In genomic region chr9:38018964-38019602, GRCh38 we compare ENCODE assay signal across 8 cellular contexts. TPM values are rescaled to one million over a fixed set of nuclear protein-coding genes. Genes with fewer than 3 reads are reported as not detected.
DNase-seq lines count a peak whose midpoint lies in the region; ATAC-seq and TF ChIP-seq lines count a peak whose summit lies in the region.

No MANE protein-coding gene starts in this region.

- no peaks in the 10 kb centered on the region for H3K9me3 ChIP-seq in PC-9 (ENCODE audit: insufficient read depth, low read depth)
- H3K9me3 ChIP-seq in esophagus muscularis mucosa: no peaks in the 10 kb centered on the region

- TF ChIP-seq EP300 in esophagus muscularis mucosa (IDR thresholded peaks at IDR 0.05): no peak

- intact Hi-C loops in PC-9 (cut with micrococcal nuclease; ENCODE audit: unreplicated experiment): loop anchor here (5.0 kb wide), 2 partner anchors 138 to 153 kb away; no protein-coding TSS in a partner anchor
- intact Hi-C loops in esophagus muscularis mucosa (cut with DNase I): no loop called here

- no peak for TF ChIP-seq POLR2A in esophagus muscularis mucosa (IDR thresholded peaks at IDR 0.05; ENCODE audit: low read depth)

- POLR2A ChIA-PET in PC-9 (lab: Charles Lee; ENCODE audit: unreplicated experiment): interaction anchor here (0.5 kb wide), 1 partner anchor 9 kb away, joined by 4 read pairs; no protein-coding TSS in a partner anchor
- POLR2A ChIA-PET in activated CD4-positive, alpha-beta memory T cell treated with anti-CD3 and anti-CD28 coated beads, Interleukin-2, amount 10 ng/mL, durations not matched to agents 7 days and 5 days (lab: Charles Lee): interaction anchor here (1.4 kb wide), 1 partner anchor 11 kb away, joined by 4 read pairs; no protein-coding TSS in a partner anchor

- H3K27me3 ChIP-seq in PC-9 (ENCODE audit: insufficient read depth, low read depth): no peaks in the 10 kb centered on the region
- no peaks in the 10 kb centered on the region for H3K27me3 ChIP-seq in esophagus muscularis mucosa

- peak; percentile 82 for DNase-seq in DMS53 treated with DMSO at 0.1 percent for 48 hours (lab: John Stamatoyannopoulos, UW; ENCODE audit: unreplicated experiment)
- peak in 1 of 2 experiments; percentile 73 for DNase-seq in PC-9
- DNase-seq in esophagus muscularis mucosa (ENCODE audit: extremely low spot score): no peak
- peak; percentile 28 for DNase-seq in occipital lobe (lab: John Stamatoyannopoulos, UW)
- no peak for DNase-seq in activated CD4-positive, alpha-beta memory T cell treated with anti-CD3 and anti-CD28 coated beads, Interleukin-2, amount 10 ng/mL, durations not matched to agents 7 days and 5 days
- DNase-seq in GM10266 (ENCODE audit: extremely low spot score): no peak

- no peak for ATAC-seq in HG03571 (IDR thresholded peaks at IDR 0.05; ENCODE audit: unreplicated experiment)
- no peak for ATAC-seq in HG03025 (IDR thresholded peaks at IDR 0.05; ENCODE audit: low FRiP score, unreplicated experiment)

- peaks cover 81% of the 10 kb centered on the region for H3K4me1 ChIP-seq in PC-9 (replicated peaks; ENCODE audit: insufficient read depth)
- peaks cover 70 to 75% (median 73%) of the 10 kb centered on the region in 4 donors for H3K4me1 ChIP-seq in esophagus muscularis mucosa

- no peak overlapping the region for H3K4me3 Mint-ChIP-seq in activated CD4-positive, alpha-beta memory T cell treated with anti-CD3 and anti-CD28 coated beads, Interleukin-2, amount 10 ng/mL, durations not matched to agents 7 days and 5 days

- H3K27ac ChIP-seq in PC-9 (peak overlapping the region; percentile 85), esophagus muscularis mucosa (replicated peaks in 1 of 4) (peak overlapping the region; percentile 70 to 82 (median 72))

- H3K27ac Mint-ChIP-seq in activated CD4-positive, alpha-beta memory T cell treated with anti-CD3 and anti-CD28 coated beads, Interleukin-2, amount 10 ng/mL, durations not matched to agents 7 days and 5 days: no peak overlapping the region

- peak overlapping the region; percentile 72 for H3K4me2 ChIP-seq in PC-9

- H4K20me1 ChIP-seq in PC-9 (ENCODE audit: insufficient read depth): peaks cover 4% of the 10 kb centered on the region; the same call in 1 of the 2 replicates

- TF ChIP-seq CTCF in PC-9 (conservative IDR thresholded peaks at IDR 0.05): no peak
- no peak for TF ChIP-seq CTCF in esophagus muscularis mucosa (IDR thresholded peaks at IDR 0.05)
- no peak for TF ChIP-seq CTCF in GM10266 (IDR thresholded peaks at IDR 0.05; ENCODE audit: control insufficient read depth, insufficient read depth, low read depth, missing control alignments)

- no peaks in the 10 kb centered on the region for H3K9me2 ChIP-seq in PC-9 (ENCODE audit: insufficient read depth)

- peaks cover 3% of the 10 kb centered on the region for H3K27me3 Mint-ChIP-seq in activated CD4-positive, alpha-beta memory T cell treated with anti-CD3 and anti-CD28 coated beads, Interleukin-2, amount 10 ng/mL, durations not matched to agents 7 days and 5 days

- H3K9me3 Mint-ChIP-seq in activated CD4-positive, alpha-beta memory T cell treated with anti-CD3 and anti-CD28 coated beads, Interleukin-2, amount 10 ng/mL, durations not matched to agents 7 days and 5 days: no peaks in the 10 kb centered on the region

- BruUV-seq in PC-9 (replicated peaks; lab: Mats Ljungman, UMichigan): no TSS peak

- H3K79me2 ChIP-seq in PC-9 (ENCODE audit: low read depth): peaks cover 90% of the 10 kb centered on the region

- H3F3A ChIP-seq in PC-9 (ENCODE audit: insufficient read depth, low read depth): peaks cover 40% of the 10 kb centered on the region

- CTCF ChIA-PET in PC-9 (lab: Charles Lee): no interaction called here
- CTCF ChIA-PET in activated CD4-positive, alpha-beta memory T cell treated with anti-CD3 and anti-CD28 coated beads, Interleukin-2, amount 10 ng/mL, durations not matched to agents 7 days and 5 days (lab: Charles Lee): no interaction called here

- no peaks in the 10 kb centered on the region for H3K4me1 Mint-ChIP-seq in activated CD4-positive, alpha-beta memory T cell treated with anti-CD3 and anti-CD28 coated beads, Interleukin-2, amount 10 ng/mL, durations not matched to agents 7 days and 5 days

- H3K36me3 Mint-ChIP-seq in activated CD4-positive, alpha-beta memory T cell treated with anti-CD3 and anti-CD28 coated beads, Interleukin-2, amount 10 ng/mL, durations not matched to agents 7 days and 5 days (ENCODE audit: low read depth): no peaks in the 10 kb centered on the region

- no peaks in the 10 kb centered on the region for H3K36me3 ChIP-seq in PC-9 (ENCODE audit: low read depth)
- peaks cover 0 to 16% (median 2%) of the 10 kb centered on the region in 4 donors for H3K36me3 ChIP-seq in esophagus muscularis mucosa

- no peak overlapping the region for H2AFZ ChIP-seq in PC-9

- 54% methylated on average over 6 of the region's 6 CpGs for WGBS in esophagus muscularis mucosa

- H3K4me3 ChIP-seq in PC-9: no peak overlapping the region; the same call in 1 of the 2 replicates
- no peak overlapping the region for H3K4me3 ChIP-seq in esophagus muscularis mucosa

RNA-seq across cellular contexts. Expression of gene SHB, which starts 49.9 kb away (rescaled TPM):
- total RNA-seq in PC-9 (2021) (22.7 and 23.8 TPM in 2 replicates), esophagus muscularis mucosa (10 to 100 TPM; 16.6 to 21.2 (median 21.0) TPM), occipital lobe (14.2 TPM)
- total RNA-seq in activated CD4-positive, alpha-beta memory T cell treated with anti-CD3 and anti-CD28 coated beads, Interleukin-2, amount 10 ng/mL, durations not matched to agents 7 days and 5 days: 1 to 10 TPM in 1 of 2 experiments, under 1 TPM in 1; 0.93 to 1.0 TPM

Comparison
In these comparisons a context has a peak if more than half of its experiments do, and no peak if none do; other contexts are left out.
1. DNase-seq: peak in DMS53 treated with DMSO at 0.1 percent for 48 hours (single experiment) and occipital lobe (single experiment); none in esophagus muscularis mucosa (single experiment), activated CD4-positive, alpha-beta memory T cell treated with anti-CD3 and anti-CD28 coated beads, Interleukin-2, amount 10 ng/mL, durations not matched to agents 7 days and 5 days (single experiment) and GM10266 (single experiment).